Comparison of ENCODE assay signal across 25 cellular contexts in the genomic region with DNA sequence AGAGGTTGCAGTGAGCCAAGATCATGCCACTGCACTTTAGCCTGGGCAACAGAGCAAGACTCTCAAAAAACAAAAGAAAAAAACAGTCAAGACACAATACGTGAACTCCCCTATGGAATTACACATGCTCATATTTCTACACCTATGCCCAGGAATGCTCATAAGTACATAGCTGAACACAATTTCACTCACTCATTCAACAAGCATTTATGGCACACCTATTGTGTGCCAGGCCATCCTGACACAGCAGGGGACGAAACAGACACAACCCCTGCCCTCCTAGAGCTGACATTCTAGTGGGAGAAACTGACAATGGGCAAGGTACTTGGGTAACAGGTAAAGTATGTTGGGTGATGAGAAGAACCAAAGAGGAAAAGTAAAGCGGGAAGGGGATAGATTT. TPM values are rescaled to one million over a fixed set of nuclear protein-coding genes. Genes with fewer than 3 reads are reported as not detected.
DNase-seq lines count a peak whose midpoint lies in the region; ATAC-seq, FAIRE-seq and TF ChIP-seq lines count a peak whose summit lies in the region.
"Had no signal": no experiment of that assay in that cellular context is flagged by ENCODE, and none has a peak within 500 bp of the region (broad histone marks: within the 10 kb centered on the region; RNA-seq: fewer than 3 reads in every experiment).

No MANE protein-coding gene starts in this region.

- no peak overlapping the region for H3K4me3 Mint-ChIP-seq in type B pancreatic cell
- H3K4me3 Mint-ChIP-seq: CD4-positive, CD25-positive, alpha-beta regulatory T cell; H9 had no signal

- POLR2A ChIA-PET in endothelial cell of umbilical vein (lab: Charles Lee): no interaction called here

- H3K27me3 ChIP-seq in RWPE2 (ENCODE audit: insufficient read depth, poor library complexity, severe bottlenecking) (no peaks in the 10 kb centered on the region), endothelial cell of umbilical vein (ENCODE audit: control insufficient read depth in 2 of 2, insufficient read depth in 2 of 2, low read length in 2 of 2) (no peaks in the 10 kb centered on the region)

- peaks cover 43% of the 10 kb centered on the region for H3K79me2 ChIP-seq in endothelial cell of umbilical vein (ENCODE audit: control insufficient read depth, insufficient read depth, low read length)

- H3K27ac ChIP-seq in RWPE2 (ENCODE audit: poor library complexity, severe bottlenecking): peak overlapping the region; percentile 95
- no peak overlapping the region for H3K27ac ChIP-seq in endothelial cell of umbilical vein (ENCODE audit: insufficient read depth, low read depth, low read length)
- H3K27ac ChIP-seq: 22Rv1 had no signal

- CTCF ChIA-PET in endothelial cell of umbilical vein (lab: Charles Lee): interaction anchor here (1.2 to 1.6 kb wide), 4 partner anchors 24 to 36 kb away, joined by 4 to 5 read pairs (median 4); partner anchors contain the start of gene HNRNPUL1

- peak; percentile 37 for TF ChIP-seq POLR2A in endothelial cell of umbilical vein (IDR thresholded peaks at IDR 0.05; ENCODE audit: low read depth, low read length)

- H3K9me3 Mint-ChIP-seq in type B pancreatic cell: no peaks in the 10 kb centered on the region
- H3K9me3 Mint-ChIP-seq: H9 had no signal

- H4K20me1 ChIP-seq in endothelial cell of umbilical vein (replicated peaks; ENCODE audit: control insufficient read depth, extremely low read depth, insufficient read depth, low read length): no peaks in the 10 kb centered on the region

- H2AFZ ChIP-seq in endothelial cell of umbilical vein (ENCODE audit: low read depth, low read length): no peak overlapping the region

- H3K4me3 ChIP-seq in RWPE2 (ENCODE audit: severe bottlenecking) (no peak overlapping the region), endothelial cell of umbilical vein (replicated peaks in 1 of 3; ENCODE audit: insufficient read depth in 1 of 3, low read depth in 1 of 3, low read length in 3 of 3) (no peak overlapping the region)

- no peak overlapping the region for H3K4me2 ChIP-seq in endothelial cell of umbilical vein (ENCODE audit: insufficient read depth, low read length)

- TF ChIP-seq CTCF in RWPE2 (IDR thresholded peaks at IDR 0.05; ENCODE audit: poor library complexity, severe bottlenecking) (no peak), endothelial cell of umbilical vein (IDR thresholded peaks at IDR 0.05; ENCODE audit: extremely low read depth in 1 of 2, insufficient read depth in 1 of 2, low read depth in 1 of 2, low read length in 2 of 2) (no peak), type B pancreatic cell (conservative IDR thresholded peaks at IDR 0.05) (no peak)

- H3K9ac ChIP-seq in endothelial cell of umbilical vein (replicated peaks; ENCODE audit: extremely low read depth, insufficient read depth, low read length): no peak overlapping the region

- DNase-seq in Right ventricle myocardium inferior (ENCODE audit: missing footprints) (peak; percentile 22), cardiac septum (ENCODE audit: low spot score) (no peak), RWPE2 (ENCODE audit: low spot score) (no peak), endothelial cell of umbilical vein (ENCODE audit: low read depth, low spot score) (no peak), type B pancreatic cell (ENCODE audit: extremely low spot score, unreplicated experiment) (no peak), foreskin melanocyte (no peak), A172 (ENCODE audit: low spot score) (no peak)
- DNase-seq: CD4-positive, CD25-positive, alpha-beta regulatory T cell; H9; KBM-7; MV-4-11; NCI-H1105; NCI-H1436 treated with DMSO at 0.1 percent for 48 hours; NCI-H1930; NCI-H446; NCI-H524 treated with DMSO at 0.1 percent for 48 hours; NCI-H774; SHP77 had no signal

- peaks cover 29% of the 10 kb centered on the region for H3K4me1 ChIP-seq in RWPE2 (ENCODE audit: insufficient read depth, poor library complexity, severe bottlenecking)
- peaks cover 28% of the 10 kb centered on the region for H3K4me1 ChIP-seq in endothelial cell of umbilical vein (ENCODE audit: control insufficient read depth, extremely low read depth, insufficient read depth, low read length)

- intact Hi-C loops in Right ventricle myocardium inferior (cut with DNase I) (no loop called here), cardiac septum (cut with DNase I) (loop anchor here (5.0 kb wide), 1 partner anchor 34 kb away; the partner anchor contains the start of gene HNRNPUL1), endothelial cell of umbilical vein (cut with micrococcal nuclease) (no loop called here)

- H3K27me3 Mint-ChIP-seq in type B pancreatic cell: no peaks in the 10 kb centered on the region

- no TSS peak for BruUV-seq in endothelial cell of umbilical vein (replicated peaks; lab: Mats Ljungman, UMichigan)

- no peaks in the 10 kb centered on the region for H3K9me1 ChIP-seq in endothelial cell of umbilical vein (replicated peaks; ENCODE audit: control insufficient read depth, extremely low read depth, insufficient read depth, low read length)

- peak overlapping the region; percentile 46 for H3K27ac Mint-ChIP-seq in type B pancreatic cell
- H3K27ac Mint-ChIP-seq: H9 had no signal

- H3K9me3 ChIP-seq in RWPE2 (ENCODE audit: severe bottlenecking) (no peaks in the 10 kb centered on the region), endothelial cell of umbilical vein (replicated peaks; ENCODE audit: control insufficient read depth, insufficient read depth, low read length) (no peaks in the 10 kb centered on the region)

- no peak for ATAC-seq in Right ventricle myocardium inferior
- ATAC-seq in RWPE2 (ENCODE audit: low read depth): no peak
- no peak for ATAC-seq in HG03095 (IDR thresholded peaks at IDR 0.05; ENCODE audit: unreplicated experiment)

- H3K36me3 Mint-ChIP-seq in type B pancreatic cell: no peaks in the 10 kb centered on the region
- H3K36me3 Mint-ChIP-seq: CD4-positive, CD25-positive, alpha-beta regulatory T cell had no signal

- H3K4me1 Mint-ChIP-seq in type B pancreatic cell (ENCODE audit: unreplicated experiment): peaks cover 16% of the 10 kb centered on the region

- H3K36me3 ChIP-seq in RWPE2 (ENCODE audit: low read depth): peaks cover 84% of the 10 kb centered on the region
- H3K36me3 ChIP-seq in endothelial cell of umbilical vein (ENCODE audit: control insufficient read depth in 2 of 2, extremely low read depth in 1 of 2, insufficient read depth in 2 of 2, low read length in 2 of 2): peaks cover 2% of the 10 kb centered on the region in 2 experiments

- no peak for FAIRE-seq in endothelial cell of umbilical vein (lab: Jason Lieb, UNC)
- FAIRE-seq: D721Med, HTR-8/SVneo had no signal

- dilution Hi-C loops in endothelial cell of umbilical vein (cut with MboI; ENCODE audit: extremely low pct_ligation_motif_present, low sequenced_read_pairs): no loop called here

TF ChIP-seq in endothelial cell of umbilical vein, 7 proteins besides CTCF, POLR2A, EP300 and RAD21 (continues in another document):
- TF ChIP-seq JUN (IDR thresholded peaks at IDR 0.05; ENCODE audit: borderline replicate concordance, insufficient read depth, insufficient read length, low read depth) (no peak), POLR2AphosphoS5 (IDR thresholded peaks at IDR 0.05; ENCODE audit: insufficient read depth, low read depth, low read length) (no peak), GATA2 (IDR thresholded peaks at IDR 0.05; ENCODE audit: insufficient read depth, insufficient read length, low read depth, low read length) (no peak), MYC (IDR thresholded peaks at IDR 0.05; ENCODE audit: low read depth, low read length) (no peak)
- TF ChIP-seq, protein P1, sequence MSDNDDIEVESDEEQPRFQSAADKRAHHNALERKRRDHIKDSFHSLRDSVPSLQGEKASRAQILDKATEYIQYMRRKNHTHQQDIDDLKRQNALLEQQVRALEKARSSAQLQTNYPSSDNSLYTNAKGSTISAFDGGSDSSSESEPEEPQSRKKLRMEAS (IDR thresholded peaks at IDR 0.05; ENCODE audit: insufficient read depth, insufficient read length): no peak

RNA-seq across cellular contexts. Expression of gene AXL, which starts 9.5 kb away (rescaled TPM):
- total RNA-seq in Right ventricle myocardium inferior (19.8 TPM), cardiac septum (13.0 TPM), endothelial cell of umbilical vein (151 and 172 TPM in 2 replicates), type B pancreatic cell (ENCODE audit: low replicate concordance) (8.8 and 20.9 TPM in 2 replicates)
- 86.9 and 89.8 TPM in 2 replicates for polyA plus RNA-seq in endothelial cell of umbilical vein
- 66.9 and 73.8 TPM in 2 replicates for polyA plus RNA-seq in endothelial cell of umbilical vein (2011; cell fraction: cytosol; rRNA removed)
- polyA plus RNA-seq in endothelial cell of umbilical vein (2011; cell fraction: nucleus; rRNA removed): 57.1 and 65.8 TPM in 2 replicates
- 110 and 151 TPM in 2 replicates for polyA plus RNA-seq in endothelial cell of umbilical vein (2012)
- polyA minus RNA-seq in endothelial cell of umbilical vein: 270 and 327 TPM in 2 replicates
- 37.0 TPM for polyA minus RNA-seq in endothelial cell of umbilical vein (2011; cell fraction: cytosol; rRNA and poly(A)+ RNA removed)
- polyA minus RNA-seq in endothelial cell of umbilical vein (2011; cell fraction: nucleus; rRNA and poly(A)+ RNA removed): 64.7 and 67.8 TPM in 2 replicates
- 418 and 457 TPM in 2 replicates for total RNA-seq in A172 (2014; rRNA removed; shearing (Covaris generic))
- total RNA-seq: CD4-positive, CD25-positive, alpha-beta regulatory T cell had no signal

RNA-seq across cellular contexts. Expression of gene CYP2S1, which starts 35.5 kb away (rescaled TPM):
- total RNA-seq in Right ventricle myocardium inferior (0.73 TPM), cardiac septum (0.48 TPM), endothelial cell of umbilical vein (1.6 and 4.5 TPM in 2 replicates), type B pancreatic cell (ENCODE audit: low replicate concordance) (33.1 and 121 TPM in 2 replicates)
- 0.98 and 1.0 TPM in 2 replicates for polyA plus RNA-seq in endothelial cell of umbilical vein
- polyA plus RNA-seq in endothelial cell of umbilical vein (2011; cell fraction: cytosol; rRNA removed): 0.97 and 1.1 TPM in 2 replicates
- polyA plus RNA-seq in endothelial cell of umbilical vein (2011; cell fraction: nucleus; rRNA removed): 0.76 and 1.2 TPM in 2 replicates
- polyA plus RNA-seq in endothelial cell of umbilical vein (2012): 1.1 and 3.4 TPM in 2 replicates
- 0.22 and 0.70 TPM in 2 replicates for polyA minus RNA-seq in endothelial cell of umbilical vein
- polyA minus RNA-seq in endothelial cell of umbilical vein (2011; cell fraction: cytosol; rRNA and poly(A)+ RNA removed): 2.9 TPM
- 0.63 TPM in 2 replicates for polyA minus RNA-seq in endothelial cell of umbilical vein (2011; cell fraction: nucleus; rRNA and poly(A)+ RNA removed)
- total RNA-seq in A172 (2014; rRNA removed; shearing (Covaris generic)): 1.4 and 9.2 TPM in 2 replicates
- total RNA-seq: CD4-positive, CD25-positive, alpha-beta regulatory T cell; LHCN-M2; MCF 10A; SK-MEL-5 had no signal

RNA-seq across cellular contexts. Expression of gene HNRNPUL1, which starts 35.7 kb away (rescaled TPM):
- 110 TPM for total RNA-seq in Right ventricle myocardium inferior
- total RNA-seq in cardiac septum: 109 TPM
- total RNA-seq in endothelial cell of umbilical vein: 261 TPM in 2 replicates
- polyA plus RNA-seq in endothelial cell of umbilical vein: 80.5 and 83.2 TPM in 2 replicates
- 57.0 and 68.8 TPM in 2 replicates for polyA plus RNA-seq in endothelial cell of umbilical vein (2011; cell fraction: cytosol; rRNA removed)
- 81.0 and 83.8 TPM in 2 replicates for polyA plus RNA-seq in endothelial cell of umbilical vein (2011; cell fraction: nucleus; rRNA removed)
- 144 and 151 TPM in 2 replicates for polyA plus RNA-seq in endothelial cell of umbilical vein (2012)
- polyA minus RNA-seq in endothelial cell of umbilical vein: 83.4 and 89.8 TPM in 2 replicates
- polyA minus RNA-seq in endothelial cell of umbilical vein (2011; cell fraction: cytosol; rRNA and poly(A)+ RNA removed): 23.2 TPM
- polyA minus RNA-seq in endothelial cell of umbilical vein (2011; cell fraction: nucleus; rRNA and poly(A)+ RNA removed): 80.5 and 86.2 TPM in 2 replicates
- total RNA-seq in type B pancreatic cell (ENCODE audit: low replicate concordance): 189 and 244 TPM in 2 replicates
- 168 and 204 TPM in 2 replicates for total RNA-seq in A172 (2014; rRNA removed; shearing (Covaris generic))
